ENCODE assay signal across 1 cellular context in the genomic region with DNA sequence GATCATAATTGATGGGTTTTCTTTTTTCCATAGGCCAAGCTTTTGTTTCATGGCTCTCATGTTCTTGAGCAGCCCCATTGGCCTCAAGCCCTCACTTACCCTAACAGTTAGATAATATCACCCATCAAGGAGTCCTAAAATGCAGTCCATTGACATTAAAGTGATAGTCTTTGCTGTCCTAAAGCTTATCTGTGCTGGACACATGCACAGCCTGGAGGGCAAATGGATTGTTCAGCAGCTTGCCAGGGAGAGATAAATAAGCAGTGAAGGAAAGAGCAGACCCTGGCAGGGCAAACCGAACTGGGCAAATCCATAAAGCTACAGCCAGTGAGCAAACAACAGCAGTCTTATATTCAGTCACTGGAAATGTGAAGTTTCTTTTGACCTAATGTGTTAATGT.
TF ChIP-seq lines count a peak whose summit lies in the region.

No MANE protein-coding gene starts in this region.

TF ChIP-seq in K562, 482 proteins besides CTCF, POLR2A, EP300 and RAD21 (continued from another document and continues in another):
- TF ChIP-seq, protein P1, sequence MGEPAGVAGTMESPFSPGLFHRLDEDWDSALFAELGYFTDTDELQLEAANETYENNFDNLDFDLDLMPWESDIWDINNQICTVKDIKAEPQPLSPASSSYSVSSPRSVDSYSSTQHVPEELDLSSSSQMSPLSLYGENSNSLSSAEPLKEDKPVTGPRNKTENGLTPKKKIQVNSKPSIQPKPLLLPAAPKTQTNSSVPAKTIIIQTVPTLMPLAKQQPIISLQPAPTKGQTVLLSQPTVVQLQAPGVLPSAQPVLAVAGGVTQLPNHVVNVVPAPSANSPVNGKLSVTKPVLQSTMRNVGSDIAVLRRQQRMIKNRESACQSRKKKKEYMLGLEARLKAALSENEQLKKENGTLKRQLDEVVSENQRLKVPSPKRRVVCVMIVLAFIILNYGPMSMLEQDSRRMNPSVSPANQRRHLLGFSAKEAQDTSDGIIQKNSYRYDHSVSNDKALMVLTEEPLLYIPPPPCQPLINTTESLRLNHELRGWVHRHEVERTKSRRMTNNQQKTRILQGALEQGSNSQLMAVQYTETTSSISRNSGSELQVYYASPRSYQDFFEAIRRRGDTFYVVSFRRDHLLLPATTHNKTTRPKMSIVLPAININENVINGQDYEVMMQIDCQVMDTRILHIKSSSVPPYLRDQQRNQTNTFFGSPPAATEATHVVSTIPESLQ (CRISPR knock-in tag; IDR thresholded peaks at IDR 0.05): no peak
- TF ChIP-seq NFE2L1 (tag; IDR thresholded peaks at IDR 0.05; ENCODE audit: borderline replicate concordance, low read depth) (no peak), EP400 (IDR thresholded peaks at IDR 0.05) (no peak), MCM3 (IDR thresholded peaks at IDR 0.05) (no peak), BDP1 (IDR thresholded peaks at IDR 0.05; ENCODE audit: insufficient read depth, insufficient read length) (no peak), COPS2 (conservative IDR thresholded peaks at IDR 0.05) (no peak), ARID1B (IDR thresholded peaks at IDR 0.05) (peak; percentile 98), HIVEP1 (CRISPR knock-in tag; IDR thresholded peaks at IDR 0.05) (no peak), DACH1 (IDR thresholded peaks at IDR 0.05; ENCODE audit: partially characterized antibody) (no peak), ZNF354B (CRISPR knock-in tag; IDR thresholded peaks at IDR 0.05) (no peak), L3MBTL2 (IDR thresholded peaks at IDR 0.05) (no peak), RHOXF2B (CRISPR knock-in tag; conservative IDR thresholded peaks at IDR 0.05) (no peak), MTA2 (IDR thresholded peaks at IDR 0.05; ENCODE audit: low read depth) (peak; percentile 94), NFYB (IDR thresholded peaks at IDR 0.05; ENCODE audit: extremely low read depth, insufficient read length) (no peak), GATA2 (CRISPR knock-in tag; IDR thresholded peaks at IDR 0.05) (peak; percentile 65; the same call in 1 of the 2 replicates), CCNT2 (IDR thresholded peaks at IDR 0.05; ENCODE audit: borderline replicate concordance, extremely low read depth, insufficient read length, low read depth, low read length) (peak; percentile 81), ZFX (CRISPR knock-in tag; IDR thresholded peaks at IDR 0.05) (no peak), CTBP1 (IDR thresholded peaks at IDR 0.05; ENCODE audit: borderline replicate concordance) (peak; percentile 59; the same call in 1 of the 2 replicates), PHTF2 (CRISPR knock-in tag; IDR thresholded peaks at IDR 0.05) (no peak), ELF4 (CRISPR knock-in tag; IDR thresholded peaks at IDR 0.05) (0 out of 2 replicates have a peak, but pooled peaks have one; percentile 17), ZNF644 (tag; IDR thresholded peaks at IDR 0.05; ENCODE audit: low read depth) (0 out of 2 replicates have a peak, but pooled peaks have one; percentile 52), NEUROD1 (IDR thresholded peaks at IDR 0.05; ENCODE audit: borderline replicate concordance, low read depth, low read length, partially characterized antibody) (peak; percentile 62), STAT5A (IDR thresholded peaks at IDR 0.05; ENCODE audit: borderline replicate concordance, low read length) (peak; percentile 82)
- TF ChIP-seq, protein P2, sequence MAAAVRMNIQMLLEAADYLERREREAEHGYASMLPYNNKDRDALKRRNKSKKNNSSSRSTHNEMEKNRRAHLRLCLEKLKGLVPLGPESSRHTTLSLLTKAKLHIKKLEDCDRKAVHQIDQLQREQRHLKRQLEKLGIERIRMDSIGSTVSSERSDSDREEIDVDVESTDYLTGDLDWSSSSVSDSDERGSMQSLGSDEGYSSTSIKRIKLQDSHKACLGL (CRISPR knock-in tag; IDR thresholded peaks at IDR 0.05; ENCODE audit: borderline replicate concordance, poor library complexity, severe bottlenecking): no peak
- TF ChIP-seq, protein P3, sequence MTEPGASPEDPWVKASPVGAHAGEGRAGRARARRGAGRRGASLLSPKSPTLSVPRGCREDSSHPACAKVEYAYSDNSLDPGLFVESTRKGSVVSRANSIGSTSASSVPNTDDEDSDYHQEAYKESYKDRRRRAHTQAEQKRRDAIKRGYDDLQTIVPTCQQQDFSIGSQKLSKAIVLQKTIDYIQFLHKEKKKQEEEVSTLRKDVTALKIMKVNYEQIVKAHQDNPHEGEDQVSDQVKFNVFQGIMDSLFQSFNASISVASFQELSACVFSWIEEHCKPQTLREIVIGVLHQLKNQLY (CRISPR knock-in tag; conservative IDR thresholded peaks at IDR 0.05): no peak
- TF ChIP-seq, protein P4, sequence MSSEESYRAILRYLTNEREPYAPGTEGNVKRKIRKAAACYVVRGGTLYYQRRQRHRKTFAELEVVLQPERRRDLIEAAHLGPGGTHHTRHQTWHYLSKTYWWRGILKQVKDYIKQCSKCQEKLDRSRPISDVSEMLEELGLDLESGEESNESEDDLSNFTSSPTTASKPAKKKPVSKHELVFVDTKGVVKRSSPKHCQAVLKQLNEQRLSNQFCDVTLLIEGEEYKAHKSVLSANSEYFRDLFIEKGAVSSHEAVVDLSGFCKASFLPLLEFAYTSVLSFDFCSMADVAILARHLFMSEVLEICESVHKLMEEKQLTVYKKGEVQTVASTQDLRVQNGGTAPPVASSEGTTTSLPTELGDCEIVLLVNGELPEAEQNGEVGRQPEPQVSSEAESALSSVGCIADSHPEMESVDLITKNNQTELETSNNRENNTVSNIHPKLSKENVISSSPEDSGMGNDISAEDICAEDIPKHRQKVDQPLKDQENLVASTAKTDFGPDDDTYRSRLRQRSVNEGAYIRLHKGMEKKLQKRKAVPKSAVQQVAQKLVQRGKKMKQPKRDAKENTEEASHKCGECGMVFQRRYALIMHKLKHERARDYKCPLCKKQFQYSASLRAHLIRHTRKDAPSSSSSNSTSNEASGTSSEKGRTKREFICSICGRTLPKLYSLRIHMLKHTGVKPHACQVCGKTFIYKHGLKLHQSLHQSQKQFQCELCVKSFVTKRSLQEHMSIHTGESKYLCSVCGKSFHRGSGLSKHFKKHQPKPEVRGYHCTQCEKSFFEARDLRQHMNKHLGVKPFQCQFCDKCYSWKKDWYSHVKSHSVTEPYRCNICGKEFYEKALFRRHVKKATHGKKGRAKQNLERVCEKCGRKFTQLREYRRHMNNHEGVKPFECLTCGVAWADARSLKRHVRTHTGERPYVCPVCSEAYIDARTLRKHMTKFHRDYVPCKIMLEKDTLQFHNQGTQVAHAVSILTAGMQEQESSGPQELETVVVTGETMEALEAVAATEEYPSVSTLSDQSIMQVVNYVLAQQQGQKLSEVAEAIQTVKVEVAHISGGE (CRISPR knock-in tag; IDR thresholded peaks at IDR 0.05): no peak
- TF ChIP-seq, protein P5, sequence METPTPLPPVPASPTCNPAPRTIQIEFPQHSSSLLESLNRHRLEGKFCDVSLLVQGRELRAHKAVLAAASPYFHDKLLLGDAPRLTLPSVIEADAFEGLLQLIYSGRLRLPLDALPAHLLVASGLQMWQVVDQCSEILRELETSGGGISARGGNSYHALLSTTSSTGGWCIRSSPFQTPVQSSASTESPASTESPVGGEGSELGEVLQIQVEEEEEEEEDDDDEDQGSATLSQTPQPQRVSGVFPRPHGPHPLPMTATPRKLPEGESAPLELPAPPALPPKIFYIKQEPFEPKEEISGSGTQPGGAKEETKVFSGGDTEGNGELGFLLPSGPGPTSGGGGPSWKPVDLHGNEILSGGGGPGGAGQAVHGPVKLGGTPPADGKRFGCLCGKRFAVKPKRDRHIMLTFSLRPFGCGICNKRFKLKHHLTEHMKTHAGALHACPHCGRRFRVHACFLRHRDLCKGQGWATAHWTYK (CRISPR knock-in tag; IDR thresholded peaks at IDR 0.05): no peak
- TF ChIP-seq, protein P6, sequence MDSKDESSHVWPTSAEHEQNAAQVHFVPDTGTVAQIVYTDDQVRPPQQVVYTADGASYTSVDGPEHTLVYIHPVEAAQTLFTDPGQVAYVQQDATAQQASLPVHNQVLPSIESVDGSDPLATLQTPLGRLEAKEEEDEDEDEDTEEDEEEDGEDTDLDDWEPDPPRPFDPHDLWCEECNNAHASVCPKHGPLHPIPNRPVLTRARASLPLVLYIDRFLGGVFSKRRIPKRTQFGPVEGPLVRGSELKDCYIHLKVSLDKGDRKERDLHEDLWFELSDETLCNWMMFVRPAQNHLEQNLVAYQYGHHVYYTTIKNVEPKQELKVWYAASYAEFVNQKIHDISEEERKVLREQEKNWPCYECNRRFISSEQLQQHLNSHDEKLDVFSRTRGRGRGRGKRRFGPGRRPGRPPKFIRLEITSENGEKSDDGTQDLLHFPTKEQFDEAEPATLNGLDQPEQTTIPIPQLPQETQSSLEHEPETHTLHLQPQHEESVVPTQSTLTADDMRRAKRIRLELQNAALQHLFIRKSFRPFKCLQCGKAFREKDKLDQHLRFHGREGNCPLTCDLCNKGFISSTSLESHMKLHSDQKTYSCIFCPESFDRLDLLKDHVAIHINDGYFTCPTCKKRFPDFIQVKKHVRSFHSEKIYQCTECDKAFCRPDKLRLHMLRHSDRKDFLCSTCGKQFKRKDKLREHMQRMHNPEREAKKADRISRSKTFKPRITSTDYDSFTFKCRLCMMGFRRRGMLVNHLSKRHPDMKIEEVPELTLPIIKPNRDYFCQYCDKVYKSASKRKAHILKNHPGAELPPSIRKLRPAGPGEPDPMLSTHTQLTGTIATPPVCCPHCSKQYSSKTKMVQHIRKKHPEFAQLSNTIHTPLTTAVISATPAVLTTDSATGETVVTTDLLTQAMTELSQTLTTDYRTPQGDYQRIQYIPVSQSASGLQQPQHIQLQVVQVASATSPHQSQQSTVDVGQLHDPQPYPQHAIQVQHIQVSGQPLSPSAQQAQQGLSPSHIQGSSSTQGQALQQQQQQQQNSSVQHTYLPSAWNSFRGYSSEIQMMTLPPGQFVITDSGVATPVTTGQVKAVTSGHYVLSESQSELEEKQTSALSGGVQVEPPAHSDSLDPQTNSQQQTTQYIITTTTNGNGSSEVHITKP (IDR thresholded peaks at IDR 0.05; ENCODE audit: partially characterized antibody): peak; percentile 23
- TF ChIP-seq, protein P7, sequence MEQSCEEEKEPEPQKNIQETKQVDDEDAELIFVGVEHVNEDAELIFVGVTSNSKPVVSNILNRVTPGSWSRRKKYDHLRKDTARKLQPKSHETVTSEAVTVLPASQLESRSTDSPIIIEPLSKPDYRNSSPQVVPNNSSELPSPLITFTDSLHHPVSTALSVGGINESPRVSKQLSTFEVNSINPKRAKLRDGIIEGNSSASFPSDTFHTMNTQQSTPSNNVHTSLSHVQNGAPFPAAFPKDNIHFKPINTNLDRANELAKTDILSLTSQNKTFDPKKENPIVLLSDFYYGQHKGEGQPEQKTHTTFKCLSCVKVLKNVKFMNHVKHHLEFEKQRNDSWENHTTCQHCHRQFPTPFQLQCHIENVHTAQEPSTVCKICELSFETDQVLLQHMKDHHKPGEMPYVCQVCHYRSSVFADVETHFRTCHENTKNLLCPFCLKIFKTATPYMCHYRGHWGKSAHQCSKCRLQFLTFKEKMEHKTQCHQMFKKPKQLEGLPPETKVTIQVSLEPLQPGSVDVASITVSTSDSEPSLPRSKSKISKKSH (CRISPR knock-in tag; IDR thresholded peaks at IDR 0.05): no peak
- TF ChIP-seq, protein P8, sequence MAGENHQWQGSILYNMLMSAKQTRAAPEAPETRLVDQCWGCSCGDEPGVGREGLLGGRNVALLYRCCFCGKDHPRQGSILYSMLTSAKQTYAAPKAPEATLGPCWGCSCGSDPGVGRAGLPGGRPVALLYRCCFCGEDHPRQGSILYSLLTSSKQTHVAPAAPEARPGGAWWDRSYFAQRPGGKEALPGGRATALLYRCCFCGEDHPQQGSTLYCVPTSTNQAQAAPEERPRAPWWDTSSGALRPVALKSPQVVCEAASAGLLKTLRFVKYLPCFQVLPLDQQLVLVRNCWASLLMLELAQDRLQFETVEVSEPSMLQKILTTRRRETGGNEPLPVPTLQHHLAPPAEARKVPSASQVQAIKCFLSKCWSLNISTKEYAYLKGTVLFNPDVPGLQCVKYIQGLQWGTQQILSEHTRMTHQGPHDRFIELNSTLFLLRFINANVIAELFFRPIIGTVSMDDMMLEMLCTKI (IDR thresholded peaks at IDR 0.05; ENCODE audit: partially characterized antibody): no peak
